ENCODE assay signal across 8 cellular contexts in the genomic region with DNA sequence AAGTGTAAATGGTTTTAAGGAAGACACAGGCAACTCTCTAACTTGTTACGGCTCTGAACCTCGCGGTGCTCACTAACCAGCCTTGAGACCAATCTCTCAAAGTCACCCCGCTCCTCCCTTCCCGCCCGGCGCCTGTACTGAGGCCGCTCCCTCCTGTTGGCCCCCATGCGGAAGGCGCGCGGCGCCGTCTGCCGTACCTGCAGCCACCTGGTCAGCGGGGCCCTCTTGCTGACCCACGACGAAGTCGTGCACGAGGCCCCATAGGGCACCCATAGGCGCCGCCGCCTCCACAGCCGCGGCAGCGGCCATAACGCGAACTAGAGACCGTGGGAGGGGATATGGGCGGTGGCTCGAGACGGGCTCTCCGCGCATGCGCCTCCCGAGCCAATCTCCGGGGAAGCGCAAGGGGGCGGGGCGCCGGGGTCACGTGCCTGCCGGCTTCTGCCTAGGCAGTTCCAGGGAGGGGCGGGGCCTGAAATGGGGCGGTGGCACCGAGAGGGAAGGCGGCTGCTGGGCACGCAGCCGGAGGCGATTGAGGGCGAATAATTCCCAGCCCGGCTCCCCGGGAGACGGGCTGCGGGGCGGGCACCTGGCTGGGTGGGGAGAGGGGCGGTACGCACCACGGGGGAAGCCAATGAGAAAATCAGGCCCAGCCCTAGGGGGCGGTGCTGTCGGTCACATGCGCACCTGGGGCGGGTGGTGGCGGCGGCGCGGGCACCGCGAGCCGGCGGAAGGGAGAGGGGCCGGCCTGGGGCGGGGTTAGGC. TPM values are rescaled to one million over a fixed set of nuclear protein-coding genes. Genes with fewer than 3 reads are reported as not detected.
DNase-seq lines count a peak whose midpoint lies in the region; ATAC-seq and TF ChIP-seq lines count a peak whose summit lies in the region.

A gene with protein sequence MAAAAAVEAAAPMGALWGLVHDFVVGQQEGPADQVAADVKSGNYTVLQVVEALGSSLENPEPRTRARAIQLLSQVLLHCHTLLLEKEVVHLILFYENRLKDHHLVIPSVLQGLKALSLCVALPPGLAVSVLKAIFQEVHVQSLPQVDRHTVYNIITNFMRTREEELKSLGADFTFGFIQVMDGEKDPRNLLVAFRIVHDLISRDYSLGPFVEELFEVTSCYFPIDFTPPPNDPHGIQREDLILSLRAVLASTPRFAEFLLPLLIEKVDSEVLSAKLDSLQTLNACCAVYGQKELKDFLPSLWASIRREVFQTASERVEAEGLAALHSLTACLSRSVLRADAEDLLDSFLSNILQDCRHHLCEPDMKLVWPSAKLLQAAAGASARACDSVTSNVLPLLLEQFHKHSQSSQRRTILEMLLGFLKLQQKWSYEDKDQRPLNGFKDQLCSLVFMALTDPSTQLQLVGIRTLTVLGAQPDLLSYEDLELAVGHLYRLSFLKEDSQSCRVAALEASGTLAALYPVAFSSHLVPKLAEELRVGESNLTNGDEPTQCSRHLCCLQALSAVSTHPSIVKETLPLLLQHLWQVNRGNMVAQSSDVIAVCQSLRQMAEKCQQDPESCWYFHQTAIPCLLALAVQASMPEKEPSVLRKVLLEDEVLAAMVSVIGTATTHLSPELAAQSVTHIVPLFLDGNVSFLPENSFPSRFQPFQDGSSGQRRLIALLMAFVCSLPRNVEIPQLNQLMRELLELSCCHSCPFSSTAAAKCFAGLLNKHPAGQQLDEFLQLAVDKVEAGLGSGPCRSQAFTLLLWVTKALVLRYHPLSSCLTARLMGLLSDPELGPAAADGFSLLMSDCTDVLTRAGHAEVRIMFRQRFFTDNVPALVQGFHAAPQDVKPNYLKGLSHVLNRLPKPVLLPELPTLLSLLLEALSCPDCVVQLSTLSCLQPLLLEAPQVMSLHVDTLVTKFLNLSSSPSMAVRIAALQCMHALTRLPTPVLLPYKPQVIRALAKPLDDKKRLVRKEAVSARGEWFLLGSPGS (minus strand): TSS at position 347 of the 765 bp plus-strand sequence. CDS start 38 bp downstream, at position 309.

- peak within 1 kb of the TSS; percentile 97 for H3K4me3 Mint-ChIP-seq in CD8-positive, alpha-beta T cell

- H3K27me3 Mint-ChIP-seq in CD8-positive, alpha-beta T cell (ENCODE audit: low read depth) = peaks cover 15% of the 10 kb centered on the region

- peaks cover 18% of the 10 kb centered on the region for H3K36me3 Mint-ChIP-seq in CD8-positive, alpha-beta T cell

- peak within 1 kb of the TSS; percentile 73 for H3K4me3 ChIP-seq in CD8-positive, alpha-beta T cell (ENCODE audit: low read depth, low read length)

- H3K27ac ChIP-seq in CD8-positive, alpha-beta T cell (ENCODE audit: low read depth, low read length) = peak within 1 kb of the TSS; percentile 73

- H3K9me3 ChIP-seq in CD8-positive, alpha-beta T cell (ENCODE audit: low read length) = no peaks in the 10 kb centered on the region

- TF ChIP-seq CTCF in CD8-positive, alpha-beta T cell (IDR thresholded peaks at IDR 0.05) = no peak

- peak; percentile 98 to 100 (median 99) for DNase-seq in CD8-positive, alpha-beta T cell
- peak; percentile 78 for DNase-seq in HS-27A (ENCODE audit: low read depth)
- peak; percentile 80 for DNase-seq in NK-92 (lab: John Stamatoyannopoulos, UW; ENCODE audit: unreplicated experiment)
- peak; percentile 94 to 100 for DNase-seq in activated CD8-positive, alpha-beta memory T cell treated with anti-CD3 and anti-CD28 coated beads for 1 hour (ENCODE audit: extremely low read depth in 1 of 2, low read depth in 1 of 2)
- DNase-seq in effector CD4-positive, alpha-beta T cell = peak; percentile 99
- peak; percentile 99 for DNase-seq in medulla oblongata (ENCODE audit: extremely low spot score)
- peak; percentile 98 for DNase-seq in stimulated activated CD8-positive, alpha-beta memory T cell treated with anti-CD3 and anti-CD28 coated beads, Interleukin-12 subunit alpha, Interleukin-12 subunit beta, amount 100 ng/mL, for 1 hour (ENCODE audit: low read depth)

- peaks cover 4% of the 10 kb centered on the region for H3K27me3 ChIP-seq in CD8-positive, alpha-beta T cell (ENCODE audit: insufficient read depth, low read length)

- no peaks in the 10 kb centered on the region for H3K9me3 Mint-ChIP-seq in CD8-positive, alpha-beta T cell

- POLR2A ChIA-PET in CD8-positive, alpha-beta T cell (lab: Charles Lee) = no interaction called here

- intact Hi-C loops in CD8-positive, alpha-beta T cell (cut with DNase I, micrococcal nuclease) = loop anchor here (1.0 to 5.0 kb wide), 15 partner anchors 36 to 666 kb away; a partner anchor contains a TSS

- H3K4me1 ChIP-seq in CD8-positive, alpha-beta T cell (ENCODE audit: insufficient read depth, low read length) = peaks cover 42% of the 10 kb centered on the region

- peaks cover 42% of the 10 kb centered on the region for H3K4me1 Mint-ChIP-seq in CD8-positive, alpha-beta T cell (ENCODE audit: low read depth)

- peak within 1 kb of the TSS; percentile 96 for H3K27ac Mint-ChIP-seq in CD8-positive, alpha-beta T cell

- CTCF ChIA-PET in CD8-positive, alpha-beta T cell (lab: Charles Lee) = interaction anchor here (2.1 kb wide), 1 partner anchor 56 kb away, joined by 6 read pairs; no protein-coding TSS in a partner anchor

- no peaks in the 10 kb centered on the region for H3K36me3 ChIP-seq in CD8-positive, alpha-beta T cell (ENCODE audit: insufficient read depth, low read length)

- ATAC-seq in CD8-positive, alpha-beta T cell = peak; percentile 78
- ATAC-seq in GM19467 (IDR thresholded peaks at IDR 0.05; ENCODE audit: unreplicated experiment) = peak; percentile 90

RNA-seq across cellular contexts. Expression of the gene that starts here (rescaled TPM):
- 10 to 100 TPM; 48.4 to 49.5 TPM for total RNA-seq in CD8-positive, alpha-beta T cell

Comparison
In these comparisons a context has a peak if more than half of its experiments do, and no peak if none do; other contexts are left out.
1. Peak in every context shown above with its lines: DNase-seq, ATAC-seq, H3K4me3 ChIP-seq and H3K27ac ChIP-seq.